ENCODE assay signal across 1 cellular context in genomic region chr6:129634411-129635230, GRCh38.
TF ChIP-seq lines count a peak whose summit lies in the region.

No MANE protein-coding gene starts in this region.

TF ChIP-seq in K562, 482 proteins besides CTCF, POLR2A, EP300 and RAD21 (continued from another document):
- TF ChIP-seq ZMIZ1 (IDR thresholded peaks at IDR 0.05; ENCODE audit: low read depth in 2 of 2, low read length in 2 of 2) (no peak), ZNF23 (CRISPR knock-in tag; IDR thresholded peaks at IDR 0.05) (no peak), COPS2 (conservative IDR thresholded peaks at IDR 0.05) (no peak), ELF1 (tag; IDR thresholded peaks at IDR 0.05) (no peak), TBL1XR1 (IDR thresholded peaks at IDR 0.05; ENCODE audit: low read length in 2 of 2) (no peak), E2F8 (IDR thresholded peaks at IDR 0.05; ENCODE audit: low read depth, partially characterized antibody) (no peak), CC2D1A (IDR thresholded peaks at IDR 0.05) (no peak), MAFK (IDR thresholded peaks at IDR 0.05; ENCODE audit: low read length) (no peak), ZBTB43 (CRISPR knock-in tag; IDR thresholded peaks at IDR 0.05) (no peak), CEBPG (CRISPR knock-in tag; IDR thresholded peaks at IDR 0.05) (no peak), CEBPG (tag; conservative IDR thresholded peaks at IDR 0.05 in 1 of 2, IDR thresholded peaks at IDR 0.05 in 1 of 2) (peak in 1 of 2 experiments; percentile 21; a peak in 1 of 4 replicates), MEF2D (tag; conservative IDR thresholded peaks at IDR 0.05; ENCODE audit: low read depth) (0 out of 2 replicates have a peak, but pooled peaks have one; percentile 24), MEF2A (IDR thresholded peaks at IDR 0.05; ENCODE audit: control insufficient read depth, low read depth, low read length) (peak; percentile 24; the same call in 1 of the 2 replicates), ZNF551 (CRISPR knock-in tag; IDR thresholded peaks at IDR 0.05) (no peak), HDAC2 (IDR thresholded peaks at IDR 0.05) (no peak)
TF ChIP-seq in K562: peak in this region for 3.
